In genomic region chr7:7099584-7100014, GRCh38 we compare ENCODE assay signal across 8 cellular contexts.
A peak's percentile ranks its signal among the peaks of the same experiment; 100 is the strongest.
DNase-seq lines count a peak whose midpoint lies in the region; ATAC-seq and TF ChIP-seq lines count a peak whose summit lies in the region.

No MANE protein-coding gene starts in this region.

- no peak for TF ChIP-seq EP300 in gastroesophageal sphincter (IDR thresholded peaks at IDR 0.05)
- no peak for TF ChIP-seq EP300 in ovary (IDR thresholded peaks at IDR 0.05)

- peak; percentile 29 for DNase-seq in NCI-H1105 treated with DMSO at 0.1 percent for 48 hours (lab: John Stamatoyannopoulos, UW)
- DNase-seq in NCI-H1105 (lab: John Stamatoyannopoulos, UW), result no peak
- DNase-seq in ovary, result peak; percentile 31 to 75 (median 66)
- DNase-seq in effector memory CD4-positive, alpha-beta T cell, result no peak

- no peak for TF ChIP-seq CTCF in gastroesophageal sphincter (IDR thresholded peaks at IDR 0.05)
- no peak for TF ChIP-seq CTCF in ovary (IDR thresholded peaks at IDR 0.05)

- 0 to 17% methylated on average over 1 of the region's 1 CpG for WGBS in gastroesophageal sphincter (ENCODE audit: low coverage in 1 of 2), 2 donors
- WGBS in ovary, 3 donors, result 0 to 8% (median 4%) methylated on average over 1 of the region's 1 CpG

- H3K4me3 ChIP-seq in gastroesophageal sphincter (no peak overlapping the region), ovary (no peak overlapping the region)
- no peak overlapping the region for H3K4me3 ChIP-seq in effector memory CD4-positive, alpha-beta T cell (ENCODE audit: insufficient read depth, low read depth, low read length, poor library complexity, severe bottlenecking)

- intact Hi-C loops in ovary (cut with DNase I), result loop anchor here in 1 of 4 donors (5.0 kb wide), 1 partner anchor 1118 kb away; no protein-coding TSS in a partner anchor

- H3K4me1 ChIP-seq in gastroesophageal sphincter, result peaks cover 0 to 14% (median 6%) of the 10 kb centered on the region in 3 donors
- H3K4me1 ChIP-seq in ovary (ENCODE audit: insufficient read depth), result no peaks in the 10 kb centered on the region
- H3K4me1 ChIP-seq in effector memory CD4-positive, alpha-beta T cell (ENCODE audit: control insufficient read depth, insufficient read depth, low read length, poor library complexity, severe bottlenecking), result peaks cover 6% of the 10 kb centered on the region

- no peaks in the 10 kb centered on the region for H3K9me3 ChIP-seq in gastroesophageal sphincter
- H3K9me3 ChIP-seq in ovary, result no peaks in the 10 kb centered on the region
- no peaks in the 10 kb centered on the region for H3K9me3 ChIP-seq in effector memory CD4-positive, alpha-beta T cell (ENCODE audit: control insufficient read depth, low read length)

- ATAC-seq in SK-N-SH treated with all-trans-retinoic acid at 6 μM for 48 hours (peak; percentile 90), gastroesophageal sphincter (peak; percentile 86), GM18873 (IDR thresholded peaks at IDR 0.05; ENCODE audit: low FRiP score, unreplicated experiment) (no peak), GM21526 (IDR thresholded peaks at IDR 0.05; ENCODE audit: low FRiP score, unreplicated experiment) (no peak)

- no peaks in the 10 kb centered on the region for H3K36me3 ChIP-seq in gastroesophageal sphincter
- H3K36me3 ChIP-seq in ovary, result no peaks in the 10 kb centered on the region
- H3K36me3 ChIP-seq in effector memory CD4-positive, alpha-beta T cell (ENCODE audit: control insufficient read depth, insufficient read depth, low read length), result no peaks in the 10 kb centered on the region

- no peak for TF ChIP-seq POLR2A in gastroesophageal sphincter (IDR thresholded peaks at IDR 0.05)
- no peak for TF ChIP-seq POLR2A in ovary (IDR thresholded peaks at IDR 0.05)

- no peak overlapping the region for H3K27ac ChIP-seq in gastroesophageal sphincter
- H3K27ac ChIP-seq in ovary, result no peak overlapping the region
- no peak overlapping the region for H3K27ac ChIP-seq in effector memory CD4-positive, alpha-beta T cell (ENCODE audit: insufficient read depth, low read length, poor library complexity, severe bottlenecking)

- H3K27me3 ChIP-seq in gastroesophageal sphincter (no peaks in the 10 kb centered on the region), ovary (no peaks in the 10 kb centered on the region)
- H3K27me3 ChIP-seq in effector memory CD4-positive, alpha-beta T cell (replicated peaks; ENCODE audit: control insufficient read depth, insufficient read depth, low read length, poor library complexity, severe bottlenecking), result no peaks in the 10 kb centered on the region

TF ChIP-seq in SK-N-SH treated with all-trans-retinoic acid at 6 μM for 48 hours, 23 proteins besides CTCF, POLR2A, EP300 and RAD21 (continues in another document):
- no peak for TF ChIP-seq ZNF565 (CRISPR knock-in tag; conservative IDR thresholded peaks at IDR 0.05; ENCODE audit: low read depth)
- TF ChIP-seq, protein P1, sequence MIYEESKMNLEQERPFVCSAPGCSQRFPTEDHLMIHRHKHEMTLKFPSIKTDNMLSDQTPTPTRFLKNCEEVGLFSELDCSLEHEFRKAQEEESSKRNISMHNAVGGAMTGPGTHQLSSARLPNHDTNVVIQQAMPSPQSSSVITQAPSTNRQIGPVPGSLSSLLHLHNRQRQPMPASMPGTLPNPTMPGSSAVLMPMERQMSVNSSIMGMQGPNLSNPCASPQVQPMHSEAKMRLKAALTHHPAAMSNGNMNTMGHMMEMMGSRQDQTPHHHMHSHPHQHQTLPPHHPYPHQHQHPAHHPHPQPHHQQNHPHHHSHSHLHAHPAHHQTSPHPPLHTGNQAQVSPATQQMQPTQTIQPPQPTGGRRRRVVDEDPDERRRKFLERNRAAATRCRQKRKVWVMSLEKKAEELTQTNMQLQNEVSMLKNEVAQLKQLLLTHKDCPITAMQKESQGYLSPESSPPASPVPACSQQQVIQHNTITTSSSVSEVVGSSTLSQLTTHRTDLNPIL (CRISPR knock-in tag; IDR thresholded peaks at IDR 0.05; ENCODE audit: low read depth), result peak; percentile 64; the same call in 1 of the 2 replicates
- TF ChIP-seq ISL1 (CRISPR knock-in tag; IDR thresholded peaks at IDR 0.05), result peak; percentile 75
- no peak for TF ChIP-seq TCF4 (CRISPR knock-in tag; IDR thresholded peaks at IDR 0.05; ENCODE audit: borderline replicate concordance)
- TF ChIP-seq PPARA (CRISPR knock-in tag; IDR thresholded peaks at IDR 0.05; ENCODE audit: borderline replicate concordance), result no peak
- TF ChIP-seq ESRRG (CRISPR knock-in tag; IDR thresholded peaks at IDR 0.05), result no peak
- 0 out of 2 replicates have a peak, but pooled peaks have one; percentile 47 for TF ChIP-seq TSHZ2 (CRISPR knock-in tag; IDR thresholded peaks at IDR 0.05)
- no peak for TF ChIP-seq TOX (CRISPR knock-in tag; IDR thresholded peaks at IDR 0.05; ENCODE audit: borderline replicate concordance)
- TF ChIP-seq ZC3H10 (CRISPR knock-in tag; IDR thresholded peaks at IDR 0.05), result no peak
- TF ChIP-seq ARNTL (CRISPR knock-in tag; IDR thresholded peaks at IDR 0.05; ENCODE audit: borderline replicate concordance, low read depth), result no peak
- TF ChIP-seq BACH2 (CRISPR knock-in tag; IDR thresholded peaks at IDR 0.05; ENCODE audit: borderline replicate concordance), result no peak
- TF ChIP-seq ZFP30 (CRISPR knock-in tag; IDR thresholded peaks at IDR 0.05), result no peak
- 0 out of 2 replicates have a peak, but pooled peaks have one; percentile 41 for TF ChIP-seq CSDC2 (CRISPR knock-in tag; IDR thresholded peaks at IDR 0.05)
- TF ChIP-seq ZNF8 (CRISPR knock-in tag; IDR thresholded peaks at IDR 0.05), result peak; percentile 26; the same call in 1 of the 2 replicates
- peak; percentile 58; the same call in 1 of the 2 replicates for TF ChIP-seq ZFP3 (CRISPR knock-in tag; IDR thresholded peaks at IDR 0.05)
- no peak for TF ChIP-seq CSRNP3 (CRISPR knock-in tag; IDR thresholded peaks at IDR 0.05)
- TF ChIP-seq ZNF70 (CRISPR knock-in tag; IDR thresholded peaks at IDR 0.05), result no peak
- no peak for TF ChIP-seq RARB (CRISPR knock-in tag; IDR thresholded peaks at IDR 0.05)
- no peak for TF ChIP-seq GLIS3 (CRISPR knock-in tag; IDR thresholded peaks at IDR 0.05)
- TF ChIP-seq, protein P2, sequence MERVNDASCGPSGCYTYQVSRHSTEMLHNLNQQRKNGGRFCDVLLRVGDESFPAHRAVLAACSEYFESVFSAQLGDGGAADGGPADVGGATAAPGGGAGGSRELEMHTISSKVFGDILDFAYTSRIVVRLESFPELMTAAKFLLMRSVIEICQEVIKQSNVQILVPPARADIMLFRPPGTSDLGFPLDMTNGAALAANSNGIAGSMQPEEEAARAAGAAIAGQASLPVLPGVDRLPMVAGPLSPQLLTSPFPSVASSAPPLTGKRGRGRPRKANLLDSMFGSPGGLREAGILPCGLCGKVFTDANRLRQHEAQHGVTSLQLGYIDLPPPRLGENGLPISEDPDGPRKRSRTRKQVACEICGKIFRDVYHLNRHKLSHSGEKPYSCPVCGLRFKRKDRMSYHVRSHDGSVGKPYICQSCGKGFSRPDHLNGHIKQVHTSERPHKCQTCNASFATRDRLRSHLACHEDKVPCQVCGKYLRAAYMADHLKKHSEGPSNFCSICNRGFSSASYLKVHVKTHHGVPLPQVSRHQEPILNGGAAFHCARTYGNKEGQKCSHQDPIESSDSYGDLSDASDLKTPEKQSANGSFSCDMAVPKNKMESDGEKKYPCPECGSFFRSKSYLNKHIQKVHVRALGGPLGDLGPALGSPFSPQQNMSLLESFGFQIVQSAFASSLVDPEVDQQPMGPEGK (CRISPR knock-in tag; IDR thresholded peaks at IDR 0.05; ENCODE audit: borderline replicate concordance), result no peak
- TF ChIP-seq SNAI2 (CRISPR knock-in tag; IDR thresholded peaks at IDR 0.05), result peak; percentile 50; the same call in 1 of the 2 replicates
- TF ChIP-seq OSR1 (CRISPR knock-in tag; IDR thresholded peaks at IDR 0.05), result no peak

Comparison
In these comparisons a context has a peak if more than half of its experiments do, and no peak if none do; other contexts are left out.
1. DNase-seq: peak in NCI-H1105 treated with DMSO at 0.1 percent for 48 hours (single experiment) and ovary (5 of 5); none in NCI-H1105 (single experiment) and effector memory CD4-positive, alpha-beta T cell (0 of 3).
2. ATAC-seq: peak in SK-N-SH treated with all-trans-retinoic acid at 6 μM for 48 hours (single experiment) and gastroesophageal sphincter (single experiment); none in GM18873 (single experiment) and GM21526 (single experiment).